In the genomic region with DNA sequence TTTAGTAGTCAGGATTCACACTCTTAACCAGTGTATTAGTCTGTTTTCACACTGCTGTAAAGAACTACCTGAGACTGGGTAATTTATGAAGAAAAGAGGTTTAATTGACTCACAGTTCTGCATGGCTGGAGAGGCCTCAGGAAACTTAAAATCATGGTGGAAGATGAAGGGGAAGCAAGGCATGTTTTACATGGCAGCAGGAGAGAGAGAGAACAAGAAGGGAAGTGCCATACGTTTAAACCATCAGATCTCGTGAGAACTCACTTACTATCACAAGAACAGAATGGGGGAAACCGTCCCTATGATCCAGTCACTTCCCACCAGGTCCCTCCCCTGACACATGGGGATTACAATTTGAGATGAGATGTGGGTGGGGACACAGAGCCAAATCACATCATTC, we compare ENCODE assay signal across 1 cellular context.
TF ChIP-seq lines count a peak whose summit lies in the region.
"Not testable (repeated sequence)": the region's sequence is repeated elsewhere in the genome, so short reads cannot be mapped to it uniquely, and the experiment has no call there.

No MANE protein-coding gene starts in this region.

TF ChIP-seq in HEK293, 187 proteins besides CTCF, POLR2A, EP300 and RAD21:
- not testable (repeated sequence) for TF ChIP-seq ZNF274 (IDR thresholded peaks at IDR 0.05; ENCODE audit: low read length)
- peak; percentile 52; the same call in 1 of the 2 replicates for TF ChIP-seq ZNF274 (tag by site-specific recombination; IDR thresholded peaks at IDR 0.05; ENCODE audit: borderline replicate concordance)
